In genomic region chr3:137010137-137010536, GRCh38 we compare ENCODE assay signal across 19 cellular contexts. TPM values are rescaled to one million over a fixed set of nuclear protein-coding genes. Genes with fewer than 3 reads are reported as not detected.
"Had no signal": no experiment of that assay in that cellular context is flagged by ENCODE, and none has a peak within 500 bp of the region (broad histone marks: within the 10 kb centered on the region; RNA-seq: fewer than 3 reads in every experiment).

No MANE protein-coding gene starts in this region.

- H3K9me3 Mint-ChIP-seq: central memory CD8-positive, alpha-beta T cell; mesothelial cell of epicardium had no signal

- H3K79me2 ChIP-seq: hepatocyte had no signal

- H3K27me3 Mint-ChIP-seq: central memory CD8-positive, alpha-beta T cell had no signal

- H3K9me3 ChIP-seq: colonic mucosa, heart left ventricle, left lung, lower lobe of right lung, mucosa of descending colon had no signal

- H3K4me2 ChIP-seq: hepatocyte had no signal

- H3K36me3 Mint-ChIP-seq: mesothelial cell of epicardium had no signal

- H3K36me3 ChIP-seq: colonic mucosa, heart left ventricle, left lung, lower lobe of right lung had no signal

- H3K27ac ChIP-seq: colonic mucosa, dorsolateral prefrontal cortex, foreskin keratinocyte, heart left ventricle, hepatocyte, left lung, lower lobe of right lung had no signal

- H3K27me3 ChIP-seq: colonic mucosa, dorsolateral prefrontal cortex, foreskin keratinocyte, heart left ventricle, hepatocyte, left lung had no signal

- DNase-seq: cerebellar nuclear complex; colonic mucosa; dermis blood vessel endothelial cell; dorsolateral prefrontal cortex; effector CD4-positive, alpha-beta T cell; effector memory CD4-positive, alpha-beta T cell; foreskin keratinocyte; heart left ventricle; hypothalamus; left cardiac atrium; left lung; left ventricle myocardium superior; lower lobe of right lung; mesenchymal stem cell; mucosa of descending colon had no signal

- H2AFZ ChIP-seq: hepatocyte had no signal

- H3K4me3 ChIP-seq: colonic mucosa, dorsolateral prefrontal cortex, heart left ventricle, hepatocyte, left lung, lower lobe of right lung, mucosa of descending colon had no signal

- H3K27ac Mint-ChIP-seq: mesothelial cell of epicardium had no signal

- ATAC-seq: foreskin keratinocyte, heart left ventricle, left cardiac atrium, left lung, left ventricle myocardium superior, lower lobe of right lung, mucosa of descending colon had no signal

- H3K4me3 Mint-ChIP-seq: central memory CD8-positive, alpha-beta T cell; mesothelial cell of epicardium had no signal

RNA-seq across cellular contexts. Expression of gene IL20RB, which starts 52.4 kb away (rescaled TPM):
- total RNA-seq: epithelial cell of proximal tubule had no signal
